Comparison of ENCODE assay signal across 13 cellular contexts in the genomic region with DNA sequence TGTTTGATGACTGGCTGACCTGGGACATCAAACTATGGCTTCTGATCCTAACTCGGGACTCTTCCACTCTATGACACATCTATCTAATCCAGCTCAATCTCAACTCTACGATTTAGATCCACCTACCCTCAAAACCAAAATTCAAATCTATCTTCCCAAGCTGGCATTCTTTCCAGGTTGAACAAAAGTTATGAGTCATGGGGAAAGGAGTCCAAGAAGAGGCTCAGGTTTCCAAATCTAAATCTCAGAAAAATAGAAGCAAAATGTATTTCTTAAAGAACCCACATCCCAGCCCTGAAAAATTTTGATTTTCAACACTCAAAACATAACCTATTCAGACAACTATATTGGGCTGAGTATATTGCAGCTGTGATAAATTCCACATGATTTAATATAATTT.
"Had no signal": no experiment of that assay in that cellular context is flagged by ENCODE, and none has a peak within 500 bp of the region (broad histone marks: within the 10 kb centered on the region; RNA-seq: fewer than 3 reads in every experiment).

No MANE protein-coding gene starts in this region.

- DNase-seq: activated B cell treated with CpG ODN at 0.5 μM for 24 hours; activated CD4-positive, alpha-beta T cell treated with anti-CD3 and anti-CD28 coated beads, Interleukin-2, amount 10 ng/mL, durations not matched to agents 24 days and 14 days; activated CD8-positive, alpha-beta memory T cell treated with anti-CD3 and anti-CD28 coated beads for 24 hours; activated naive CD4-positive, alpha-beta T cell treated with anti-CD3 and anti-CD28 coated beads for 36 hours; esophagus squamous epithelium; lower lobe of right lung; naive thymus-derived CD8-positive, alpha-beta T cell; posterior cingulate gyrus; small intestine; T-helper 2 cell; tibial artery had no signal

- H3K9me3 ChIP-seq: esophagus squamous epithelium, lower lobe of right lung, tibial artery had no signal

- H3K27ac Mint-ChIP-seq: activated B cell treated with CpG ODN at 0.5 μM for 24 hours; activated CD4-positive, alpha-beta T cell treated with anti-CD3 and anti-CD28 coated beads, Interleukin-2, amount 10 ng/mL, durations not matched to agents 24 days and 14 days; activated naive CD4-positive, alpha-beta T cell treated with anti-CD3 and anti-CD28 coated beads for 36 hours; naive thymus-derived CD8-positive, alpha-beta T cell had no signal

- H3K36me3 Mint-ChIP-seq: brain; naive thymus-derived CD8-positive, alpha-beta T cell had no signal

- ATAC-seq: lower lobe of right lung; naive thymus-derived CD8-positive, alpha-beta T cell had no signal

- H3K36me3 ChIP-seq: esophagus squamous epithelium, lower lobe of right lung, tibial artery had no signal

- H3K4me1 Mint-ChIP-seq: activated B cell treated with CpG ODN at 0.5 μM for 24 hours; activated CD4-positive, alpha-beta T cell treated with anti-CD3 and anti-CD28 coated beads, Interleukin-2, amount 10 ng/mL, durations not matched to agents 24 days and 14 days; brain; naive thymus-derived CD8-positive, alpha-beta T cell had no signal

- FAIRE-seq: small intestine, TTC549 had no signal

- H3K27me3 ChIP-seq: esophagus squamous epithelium, tibial artery had no signal

- H3K4me1 ChIP-seq: esophagus squamous epithelium, lower lobe of right lung, tibial artery had no signal

- H3K9me3 Mint-ChIP-seq: activated CD4-positive, alpha-beta T cell treated with anti-CD3 and anti-CD28 coated beads, Interleukin-2, amount 10 ng/mL, durations not matched to agents 24 days and 14 days; activated naive CD4-positive, alpha-beta T cell treated with anti-CD3 and anti-CD28 coated beads for 36 hours had no signal

- H3K27ac ChIP-seq: esophagus squamous epithelium, lower lobe of right lung, tibial artery had no signal

- H3K4me3 Mint-ChIP-seq: activated B cell treated with CpG ODN at 0.5 μM for 24 hours; activated CD4-positive, alpha-beta T cell treated with anti-CD3 and anti-CD28 coated beads, Interleukin-2, amount 10 ng/mL, durations not matched to agents 24 days and 14 days; activated naive CD4-positive, alpha-beta T cell treated with anti-CD3 and anti-CD28 coated beads for 36 hours; brain; naive thymus-derived CD8-positive, alpha-beta T cell had no signal

- H3K4me3 ChIP-seq: esophagus squamous epithelium, lower lobe of right lung, tibial artery had no signal
